ENCODE assay signal across 22 cellular contexts in the genomic region with DNA sequence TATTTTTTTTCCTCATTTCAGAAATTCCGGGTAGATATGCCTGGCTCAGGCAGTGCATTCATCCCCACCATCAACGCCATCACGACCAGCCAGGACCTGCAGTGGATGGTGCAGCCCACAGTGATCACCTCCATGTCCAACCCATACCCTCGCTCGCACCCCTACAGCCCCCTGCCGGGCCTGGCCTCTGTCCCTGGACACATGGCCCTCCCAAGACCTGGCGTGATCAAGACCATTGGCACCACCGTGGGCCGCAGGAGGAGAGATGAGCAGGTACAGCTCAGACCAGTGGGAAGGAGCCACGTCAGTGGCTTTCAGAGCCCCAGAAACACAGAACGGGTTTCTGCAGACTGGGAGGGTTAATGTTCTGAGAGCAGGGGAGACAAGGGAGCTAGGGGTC. TPM values are rescaled to one million over a fixed set of nuclear protein-coding genes. Genes with fewer than 3 reads are reported as not detected.
DNase-seq lines count a peak whose midpoint lies in the region; ATAC-seq, FAIRE-seq and TF ChIP-seq lines count a peak whose summit lies in the region.
"Had no signal": no experiment of that assay in that cellular context is flagged by ENCODE, and none has a peak within 500 bp of the region (broad histone marks: within the 10 kb centered on the region; RNA-seq: fewer than 3 reads in every experiment).

No MANE protein-coding gene starts in this region.

- no peak for FAIRE-seq in GM12892 (lab: Jason Lieb, UNC)

- H4K20me1 ChIP-seq in osteoblast (ENCODE audit: insufficient read depth, low read length), result peaks cover 96% of the 10 kb centered on the region

- peaks cover 91% of the 10 kb centered on the region for H3K4me1 Mint-ChIP-seq in activated CD4-positive, alpha-beta T cell treated with anti-CD3 and anti-CD28 coated beads for 36 hours
- H3K4me1 Mint-ChIP-seq in activated CD4-positive, alpha-beta T cell treated with anti-CD3 and anti-CD28 coated beads, Interleukin-2, amount 10 ng/mL, durations not matched to agents 7 days and 5 days, result peaks cover 75% of the 10 kb centered on the region
- H3K4me1 Mint-ChIP-seq in CD8-positive, alpha-beta memory T cell, result peaks cover 76 to 82% (median 76%) of the 10 kb centered on the region in 3 donors

- no peaks in the 10 kb centered on the region for H3K27me3 Mint-ChIP-seq in activated CD4-positive, alpha-beta T cell treated with anti-CD3 and anti-CD28 coated beads for 36 hours
- no peaks in the 10 kb centered on the region for H3K27me3 Mint-ChIP-seq in activated CD4-positive, alpha-beta T cell treated with anti-CD3 and anti-CD28 coated beads, Interleukin-2, amount 10 ng/mL, durations not matched to agents 7 days and 5 days
- no peaks in the 10 kb centered on the region for H3K27me3 Mint-ChIP-seq in CD8-positive, alpha-beta memory T cell
- H3K27me3 Mint-ChIP-seq: activated CD8-positive, alpha-beta memory T cell treated with anti-CD3 and anti-CD28 coated beads, Interleukin-2, amount 10 ng/mL, durations not matched to agents 7 days and 5 days; progenitor cell of endocrine pancreas had no signal

- no peak overlapping the region for H3K4ac ChIP-seq in mesenchymal stem cell (ENCODE audit: low read depth in 1 of 2, low read length in 2 of 2)

- no peak overlapping the region for H2BK15ac ChIP-seq in mesenchymal stem cell (ENCODE audit: low read depth, poor library complexity, severe bottlenecking)

- no peak overlapping the region for H3K23ac ChIP-seq in mesenchymal stem cell (ENCODE audit: low read length in 2 of 2)

- H2AK5ac ChIP-seq in mesenchymal stem cell (ENCODE audit: low read length, severe bottlenecking), result no peak overlapping the region

- H3K27ac Mint-ChIP-seq in activated CD4-positive, alpha-beta T cell treated with anti-CD3 and anti-CD28 coated beads for 36 hours, result no peak overlapping the region
- H3K27ac Mint-ChIP-seq in activated CD4-positive, alpha-beta T cell treated with anti-CD3 and anti-CD28 coated beads, Interleukin-2, amount 10 ng/mL, durations not matched to agents 7 days and 5 days, result no peak overlapping the region
- H3K27ac Mint-ChIP-seq in CD8-positive, alpha-beta memory T cell, result peak overlapping the region in 6 of 8 donors; percentile 2 to 96 (median 63)
- H3K27ac Mint-ChIP-seq: progenitor cell of endocrine pancreas had no signal

- H3K36me3 ChIP-seq in CD8-positive, alpha-beta memory T cell (ENCODE audit: insufficient read depth, low read length), result peaks cover 7% of the 10 kb centered on the region
- H3K36me3 ChIP-seq in breast epithelium (peaks cover 20% of the 10 kb centered on the region), osteoblast (ENCODE audit: insufficient read depth, low read length) (peaks cover 96% of the 10 kb centered on the region), mesenchymal stem cell (ENCODE audit: control insufficient read depth in 1 of 2, insufficient read depth in 2 of 2, low read depth in 1 of 2, low read length in 2 of 2) (peaks cover 75 to 92% of the 10 kb centered on the region in 2 experiments)

- no peak overlapping the region for H3K27ac ChIP-seq in CD8-positive, alpha-beta memory T cell (ENCODE audit: low read depth, low read length)
- H3K27ac ChIP-seq in breast epithelium (peak overlapping the region; percentile 5 to 33), osteoblast (ENCODE audit: low read depth, low read length) (peak overlapping the region; percentile 44), mesenchymal stem cell (ENCODE audit: low read length, poor library complexity, severe bottlenecking) (no peak overlapping the region)
- H3K27ac ChIP-seq: heart left ventricle had no signal

- H3K79me1 ChIP-seq in mesenchymal stem cell (replicated peaks; ENCODE audit: low read length, poor library complexity, severe bottlenecking), result peaks cover 4% of the 10 kb centered on the region

- CTCF ChIA-PET in activated CD4-positive, alpha-beta T cell treated with anti-CD3 and anti-CD28 coated beads for 36 hours (lab: Charles Lee), result interaction anchor here (1.5 to 2.0 kb wide), 2 partner anchors 11 to 24 kb away, joined by 3 to 5 read pairs; no protein-coding TSS in a partner anchor
- CTCF ChIA-PET in activated CD4-positive, alpha-beta T cell treated with anti-CD3 and anti-CD28 coated beads, Interleukin-2, amount 10 ng/mL, durations not matched to agents 7 days and 5 days (lab: Charles Lee), result interaction anchor here (1.0 to 2.0 kb wide), 5 partner anchors 9 to 700 kb away, joined by 3 to 6 read pairs (median 4); a partner anchor contains a TSS
- CTCF ChIA-PET in CD8-positive, alpha-beta memory T cell (lab: Charles Lee), result interaction anchor here (1.9 kb wide), 1 partner anchor 11 kb away, joined by 4 read pairs; no protein-coding TSS in a partner anchor

- TF ChIP-seq CTCF in breast epithelium (IDR thresholded peaks at IDR 0.05) (no peak), osteoblast (IDR thresholded peaks at IDR 0.05; ENCODE audit: extremely low read depth, low read depth, low read length) (no peak)

- peak overlapping the region; percentile 8 for H3K4me3 Mint-ChIP-seq in activated CD4-positive, alpha-beta T cell treated with anti-CD3 and anti-CD28 coated beads for 36 hours
- H3K4me3 Mint-ChIP-seq in activated CD4-positive, alpha-beta T cell treated with anti-CD3 and anti-CD28 coated beads, Interleukin-2, amount 10 ng/mL, durations not matched to agents 7 days and 5 days, result no peak overlapping the region
- H3K4me3 Mint-ChIP-seq in CD8-positive, alpha-beta memory T cell, result peak overlapping the region in 2 of 7 donors; percentile 23 to 70
- H3K4me3 Mint-ChIP-seq: activated CD8-positive, alpha-beta memory T cell treated with anti-CD3 and anti-CD28 coated beads, Interleukin-2, amount 10 ng/mL, durations not matched to agents 7 days and 5 days; nephron progenitor cell had no signal

- 98% methylated on average over 11 of the region's 11 CpGs for WGBS in mesenchymal stem cell

- H3K9me3 Mint-ChIP-seq in activated CD4-positive, alpha-beta T cell treated with anti-CD3 and anti-CD28 coated beads for 36 hours (ENCODE audit: low read depth), result no peaks in the 10 kb centered on the region
- H3K9me3 Mint-ChIP-seq in activated CD4-positive, alpha-beta T cell treated with anti-CD3 and anti-CD28 coated beads, Interleukin-2, amount 10 ng/mL, durations not matched to agents 7 days and 5 days, result no peaks in the 10 kb centered on the region
- peaks cover 0 to under 1% (median 0%) of the 10 kb centered on the region in 5 donors for H3K9me3 Mint-ChIP-seq in CD8-positive, alpha-beta memory T cell
- H3K9me3 Mint-ChIP-seq: nephron progenitor cell had no signal

- H3K9ac ChIP-seq in mesenchymal stem cell (ENCODE audit: low read length), result no peak overlapping the region

- no peak overlapping the region for H3K4me3 ChIP-seq in CD8-positive, alpha-beta memory T cell (ENCODE audit: low read length)
- H3K4me3 ChIP-seq in breast epithelium (peak overlapping the region in 1 of 3 donors; percentile 29), osteoblast (ENCODE audit: insufficient read depth, low read length) (no peak overlapping the region), mesenchymal stem cell (ENCODE audit: insufficient read depth in 1 of 2, low read depth in 1 of 2, low read length in 2 of 2) (no peak overlapping the region)
- H3K4me3 ChIP-seq: heart left ventricle, tibial artery had no signal

- no peak overlapping the region for H4K91ac ChIP-seq in mesenchymal stem cell (ENCODE audit: low read length)

- no peak overlapping the region for H4K8ac ChIP-seq in mesenchymal stem cell (ENCODE audit: low read length)

- H3K18ac ChIP-seq in mesenchymal stem cell (ENCODE audit: low read depth in 1 of 2, low read length in 2 of 2), result no peak overlapping the region

- no peak for ATAC-seq in activated CD4-positive, alpha-beta T cell treated with anti-CD3 and anti-CD28 coated beads for 36 hours
- ATAC-seq: activated CD8-positive, alpha-beta memory T cell treated with anti-CD3 and anti-CD28 coated beads, Interleukin-2, amount 10 ng/mL, durations not matched to agents 7 days and 5 days; heart left ventricle; left lobe of liver had no signal

- intact Hi-C loops in activated CD4-positive, alpha-beta T cell treated with anti-CD3 and anti-CD28 coated beads for 36 hours (cut with DNase I, micrococcal nuclease), result no loop called here
- intact Hi-C loops in breast epithelium (cut with DNase I; ENCODE audit: low total_unique reads), result no loop called here

- H2AFZ ChIP-seq in osteoblast (ENCODE audit: low read length), result no peak overlapping the region
- H2AFZ ChIP-seq in mesenchymal stem cell (ENCODE audit: low read depth, low read length), result no peak overlapping the region

- H3K79me2 ChIP-seq in osteoblast (ENCODE audit: insufficient read depth, low read length), result peaks cover 100% of the 10 kb centered on the region

- peaks cover 88% of the 10 kb centered on the region for H3K36me3 Mint-ChIP-seq in activated CD4-positive, alpha-beta T cell treated with anti-CD3 and anti-CD28 coated beads for 36 hours (ENCODE audit: low read depth)
- H3K36me3 Mint-ChIP-seq in activated CD4-positive, alpha-beta T cell treated with anti-CD3 and anti-CD28 coated beads, Interleukin-2, amount 10 ng/mL, durations not matched to agents 7 days and 5 days (ENCODE audit: low read depth), result peaks cover 56% of the 10 kb centered on the region
- H3K36me3 Mint-ChIP-seq in CD8-positive, alpha-beta memory T cell, result peaks cover 0 to 79% (median 2%) of the 10 kb centered on the region in 3 donors

- peaks cover 55% of the 10 kb centered on the region for H3K4me1 ChIP-seq in CD8-positive, alpha-beta memory T cell (ENCODE audit: insufficient read depth, low read length)
- H3K4me1 ChIP-seq in breast epithelium (peaks cover 0 to 40% of the 10 kb centered on the region in 2 donors), osteoblast (ENCODE audit: insufficient read depth, low read length) (peaks cover 96% of the 10 kb centered on the region), mesenchymal stem cell (ENCODE audit: control insufficient read depth, insufficient read depth, low read depth, low read length) (peaks cover 56% of the 10 kb centered on the region)

- POLR2A ChIA-PET in activated CD4-positive, alpha-beta T cell treated with anti-CD3 and anti-CD28 coated beads for 36 hours (lab: Charles Lee), result no interaction called here
- POLR2A ChIA-PET in activated CD4-positive, alpha-beta T cell treated with anti-CD3 and anti-CD28 coated beads, Interleukin-2, amount 10 ng/mL, durations not matched to agents 7 days and 5 days (lab: Charles Lee), result no interaction called here
- POLR2A ChIA-PET in CD8-positive, alpha-beta memory T cell (lab: Charles Lee), result interaction anchor here (0.6 kb wide), 1 partner anchor 597 kb away, joined by 3 read pairs; no protein-coding TSS in a partner anchor

- H2BK120ac ChIP-seq in mesenchymal stem cell (ENCODE audit: low read depth, low read length), result no peak overlapping the region

- H3K9me3 ChIP-seq in CD8-positive, alpha-beta memory T cell (ENCODE audit: low read length), result no peaks in the 10 kb centered on the region
- no peaks in the 10 kb centered on the region for H3K9me3 ChIP-seq in breast epithelium
- H3K9me3 ChIP-seq in osteoblast (ENCODE audit: low read depth, low read length), result no peaks in the 10 kb centered on the region
- H3K9me3 ChIP-seq in mesenchymal stem cell (ENCODE audit: control insufficient read depth, low read length), result no peaks in the 10 kb centered on the region
- H3K9me3 ChIP-seq: heart left ventricle, tibial artery had no signal

- no peaks in the 10 kb centered on the region for H3K27me3 ChIP-seq in CD8-positive, alpha-beta memory T cell (ENCODE audit: insufficient read depth, low read length, poor library complexity, severe bottlenecking)
- no peaks in the 10 kb centered on the region for H3K27me3 ChIP-seq in breast epithelium
- H3K27me3 ChIP-seq in osteoblast (ENCODE audit: insufficient read depth, low read length), result no peaks in the 10 kb centered on the region
- no peaks in the 10 kb centered on the region for H3K27me3 ChIP-seq in mesenchymal stem cell (ENCODE audit: control insufficient read depth in 1 of 2, insufficient read depth in 1 of 2, low read length in 2 of 2)
- H3K27me3 ChIP-seq: heart left ventricle, tibial artery had no signal

- H2BK12ac ChIP-seq in mesenchymal stem cell (ENCODE audit: low read length in 2 of 2), result no peak overlapping the region

- TF ChIP-seq POLR2A in breast epithelium (IDR thresholded peaks at IDR 0.05), result no peak
- TF ChIP-seq POLR2A in GM12892 (IDR thresholded peaks at IDR 0.05; ENCODE audit: low read depth, low read length), result no peak

- no peak overlapping the region for H3K14ac ChIP-seq in mesenchymal stem cell (ENCODE audit: low read length in 2 of 2)

- no peak for DNase-seq in activated CD4-positive, alpha-beta T cell treated with anti-CD3 and anti-CD28 coated beads for 36 hours
- DNase-seq in activated CD4-positive, alpha-beta T cell treated with anti-CD3 and anti-CD28 coated beads, Interleukin-2, amount 10 ng/mL, durations not matched to agents 7 days and 5 days, result no peak
- no peak for DNase-seq in CD8-positive, alpha-beta memory T cell
- no peak for DNase-seq in breast epithelium (ENCODE audit: low spot score in 2 of 2)
- DNase-seq in osteoblast (ENCODE audit: insufficient read length, low spot score, missing footprints), result no peak
- no peak for DNase-seq in mesenchymal stem cell
- no peak for DNase-seq in glomerular visceral epithelial cell (ENCODE audit: extremely low spot score)
- DNase-seq in GM12892 (ENCODE audit: insufficient read length), result no peak
- DNase-seq: activated CD4-positive, alpha-beta T cell treated with anti-CD3 and anti-CD28 coated beads for 1 hour; activated CD8-positive, alpha-beta memory T cell treated with anti-CD3 and anti-CD28 coated beads, Interleukin-2, amount 10 ng/mL, durations not matched to agents 7 days and 5 days; activated effector memory CD4-positive, alpha-beta T cell treated with Interleukin-2 at 50 U/mL for 16 hours; AML-193; GOT3; heart left ventricle; Karpas-422; NCI-H1694 treated with DMSO at 0.1 percent for 48 hours; NCI-H526 treated with DMSO at 0.1 percent for 48 hours; nephron progenitor cell; stimulated activated naive CD4-positive, alpha-beta T cell treated with Interleukin-2 at 50 U/mL for 16 hours had no signal

- H3K4me2 ChIP-seq in osteoblast (ENCODE audit: insufficient read depth, low read length) (no peak overlapping the region), mesenchymal stem cell (ENCODE audit: low read length, poor library complexity, severe bottlenecking) (no peak overlapping the region)

- H2BK5ac ChIP-seq in mesenchymal stem cell (ENCODE audit: low read depth, low read length, poor library complexity, severe bottlenecking), result no peak overlapping the region

RNA-seq across cellular contexts. Expression of a gene that starts 11.4 kb away (rescaled TPM):
- total RNA-seq in activated CD4-positive, alpha-beta T cell treated with anti-CD3 and anti-CD28 coated beads for 36 hours, result 100 to 1,000 TPM; 135 to 225 TPM
- 10 to 100 TPM; 39.6 to 47.0 TPM for total RNA-seq in activated CD4-positive, alpha-beta T cell treated with anti-CD3 and anti-CD28 coated beads, Interleukin-2, amount 10 ng/mL, durations not matched to agents 7 days and 5 days
- total RNA-seq in CD8-positive, alpha-beta memory T cell, result 10 to 100 TPM; 46.2 to 47.3 TPM
- 14.1 TPM for polyA plus RNA-seq in CD8-positive, alpha-beta memory T cell
- total RNA-seq in breast epithelium, result 100 to 1,000 TPM; 106 to 116 (median 116) TPM
- 64.5 and 86.9 TPM in 2 replicates for total RNA-seq in osteoblast
- 15.6 TPM for polyA plus RNA-seq in mesenchymal stem cell (2013, experiment 1 of 2)
- 14.8 TPM for polyA plus RNA-seq in mesenchymal stem cell (2013, experiment 2 of 2)
- 0.68 TPM for polyA plus RNA-seq in GM12892 (2012; ENCODE audit: missing spikeins)

Comparison
In these comparisons a context has a peak if more than half of its experiments do, and no peak if none do; other contexts are left out.
1. H3K27ac Mint-ChIP-seq: peak in CD8-positive, alpha-beta memory T cell (6 of 8); none in activated CD4-positive, alpha-beta T cell treated with anti-CD3 and anti-CD28 coated beads for 36 hours (single experiment) and activated CD4-positive, alpha-beta T cell treated with anti-CD3 and anti-CD28 coated beads, Interleukin-2, amount 10 ng/mL, durations not matched to agents 7 days and 5 days (single experiment).
2. H3K27ac ChIP-seq: peak in breast epithelium (2 of 2) and osteoblast (single experiment); none in CD8-positive, alpha-beta memory T cell (single experiment) and mesenchymal stem cell (single experiment).